Comparison of ENCODE assay signal across 28 cellular contexts in the genomic region with DNA sequence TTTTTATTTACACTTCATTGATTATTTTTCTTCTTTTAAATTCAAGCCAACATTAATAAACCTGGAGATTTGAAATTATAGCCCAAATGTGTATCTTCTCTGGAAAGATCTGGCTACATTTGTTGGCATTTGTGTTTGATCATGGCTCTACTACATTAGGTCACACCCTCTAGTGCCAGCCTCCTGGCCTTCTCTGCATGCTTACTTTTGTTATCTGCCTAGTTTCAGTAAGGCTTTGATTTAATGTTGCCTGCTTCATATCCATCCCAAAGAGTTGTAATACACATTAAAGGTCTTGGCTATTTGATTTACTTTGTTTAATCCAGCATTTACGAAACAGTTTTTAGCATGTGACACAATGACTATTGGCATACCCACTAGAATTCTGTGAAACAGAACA.
"Had no signal": no experiment of that assay in that cellular context is flagged by ENCODE, and none has a peak within 500 bp of the region (broad histone marks: within the 10 kb centered on the region; RNA-seq: fewer than 3 reads in every experiment).

No MANE protein-coding gene starts in this region.

- H3K27me3 Mint-ChIP-seq: stimulated activated memory B cell treated with anti-CD40 and anti-IgM and Interleukin-4, amounts not matched to agents 10 μg/mL and 1 μg/mL and 100 μg/mL, for 72 hours; stimulated activated naive B cell treated with anti-CD40 and anti-IgM and Interleukin-4, amounts not matched to agents 10 μg/mL and 1 μg/mL and 100 μg/mL, for 72 hours; stimulated activated naive CD8-positive, alpha-beta T cell treated with anti-CD3 and anti-CD28 coated beads, Interleukin-15, amount 100 ng/mL, for 72 hours; stimulated activated naive CD8-positive, alpha-beta T cell treated with anti-CD3 and anti-CD28 coated beads, Interleukin-15, Interleukin-2, amounts not matched to agents 100 ng/mL and 50 ng/mL, for 24 hours; type B pancreatic cell had no signal

- FAIRE-seq: urothelium cell line had no signal

- H3K4me1 ChIP-seq: stomach, suprapubic skin, testis, thyroid gland, tibial artery, tibial nerve, transverse colon, upper lobe of left lung, upper lobe of right lung, uterus had no signal

- H3K36me3 Mint-ChIP-seq: stimulated activated effector memory CD8-positive, alpha-beta T cell treated with anti-CD3 and anti-CD28 coated beads, Interleukin-12 subunit alpha, Interleukin-12 subunit beta, amount 100 ng/mL, for 72 hours; stimulated activated memory B cell treated with anti-CD40 and anti-IgM and Interleukin-4, amounts not matched to agents 10 μg/mL and 1 μg/mL and 100 μg/mL, for 72 hours; stimulated activated naive B cell treated with anti-CD40 and anti-IgM and Interleukin-4, amounts not matched to agents 10 μg/mL and 1 μg/mL and 100 μg/mL, for 72 hours; type B pancreatic cell had no signal

- H3K27ac ChIP-seq: stomach, suprapubic skin, testis, thoracic aorta, thyroid gland, tibial artery, tibial nerve, transverse colon, upper lobe of left lung, upper lobe of right lung, uterus had no signal

- DNase-seq: stimulated activated CD4-positive, alpha-beta T cell treated with anti-CD3 and anti-CD28 coated beads, Interleukin-2, amount 100 ng/mL, for 48 hours; stimulated activated CD4-positive, alpha-beta T cell treated with anti-CD3 and anti-CD28 coated beads, Interleukin-4, amount 100 ng/mL, for 1 hour; stimulated activated CD4-positive, alpha-beta T cell treated with anti-CD3 and anti-CD28 coated beads, Interleukin-4, amount 100 ng/mL, for 24 hours; stimulated activated CD4-positive, alpha-beta T cell treated with anti-CD3 and anti-CD28 coated beads, Interleukin-4, amount 100 ng/mL, for 4 hours; stimulated activated CD8-positive, alpha-beta memory T cell treated with anti-CD3 and anti-CD28 coated beads, Interleukin-4, amount 100 ng/mL, for 48 hours; stimulated activated naive B cell treated with anti-CD40 and anti-IgM and Interleukin-4, amounts not matched to agents 10 μg/mL and 1 μg/mL and 100 μg/mL, for 72 hours; stimulated activated naive CD4-positive, alpha-beta T cell; stimulated activated naive CD4-positive, alpha-beta T cell treated with Interleukin-2 at 50 U/mL for 16 hours; stimulated activated naive CD8-positive, alpha-beta T cell treated with anti-CD3 and anti-CD28 coated beads, Interleukin-15, amount 100 ng/mL, for 72 hours; stimulated activated naive CD8-positive, alpha-beta T cell treated with anti-CD3 and anti-CD28 coated beads, Interleukin-15, Interleukin-2, amounts not matched to agents 100 U/mL and 50 U/mL, for 24 hours; stomach; substantia nigra; testis; thyroid gland; tibial artery; transverse colon; trophoblast cell; upper lobe of left lung; upper lobe of right lung; uterus had no signal

- H3K9me3 ChIP-seq: stomach, suprapubic skin, testis, thoracic aorta, thyroid gland, tibial artery, tibial nerve, transverse colon, upper lobe of left lung, upper lobe of right lung, uterus had no signal

- H3K36me3 ChIP-seq: stomach, suprapubic skin, thoracic aorta, thyroid gland, tibial artery, tibial nerve, transverse colon, upper lobe of left lung, upper lobe of right lung, uterus had no signal

- H3K27ac Mint-ChIP-seq: stimulated activated effector memory CD8-positive, alpha-beta T cell treated with anti-CD3 and anti-CD28 coated beads, Interleukin-12 subunit alpha, Interleukin-12 subunit beta, amount 100 ng/mL, for 72 hours; stimulated activated memory B cell treated with anti-CD40 and anti-IgM and Interleukin-4, amounts not matched to agents 10 μg/mL and 1 μg/mL and 100 μg/mL, for 72 hours; stimulated activated naive B cell treated with anti-CD40 and anti-IgM and Interleukin-4, amounts not matched to agents 10 μg/mL and 1 μg/mL and 100 μg/mL, for 72 hours; stimulated activated naive CD8-positive, alpha-beta T cell treated with anti-CD3 and anti-CD28 coated beads, Interleukin-15, amount 100 ng/mL, for 72 hours; stimulated activated naive CD8-positive, alpha-beta T cell treated with anti-CD3 and anti-CD28 coated beads, Interleukin-15, Interleukin-2, amounts not matched to agents 100 ng/mL and 50 ng/mL, for 24 hours; type B pancreatic cell had no signal

- H3K4me3 ChIP-seq: stomach, suprapubic skin, testis, thoracic aorta, thyroid gland, tibial artery, tibial nerve, transverse colon, upper lobe of left lung, upper lobe of right lung, uterus had no signal

- H3K4me3 Mint-ChIP-seq: stimulated activated effector memory CD8-positive, alpha-beta T cell treated with anti-CD3 and anti-CD28 coated beads, Interleukin-12 subunit alpha, Interleukin-12 subunit beta, amount 100 ng/mL, for 72 hours; stimulated activated memory B cell treated with anti-CD40 and anti-IgM and Interleukin-4, amounts not matched to agents 10 μg/mL and 1 μg/mL and 100 μg/mL, for 72 hours; stimulated activated naive B cell treated with anti-CD40 and anti-IgM and Interleukin-4, amounts not matched to agents 10 μg/mL and 1 μg/mL and 100 μg/mL, for 72 hours; stimulated activated naive CD8-positive, alpha-beta T cell treated with anti-CD3 and anti-CD28 coated beads, Interleukin-15, amount 100 ng/mL, for 72 hours; stimulated activated naive CD8-positive, alpha-beta T cell treated with anti-CD3 and anti-CD28 coated beads, Interleukin-15, Interleukin-2, amounts not matched to agents 100 ng/mL and 50 ng/mL, for 24 hours; type B pancreatic cell had no signal

- H3K9me3 Mint-ChIP-seq: stimulated activated memory B cell treated with anti-CD40 and anti-IgM and Interleukin-4, amounts not matched to agents 10 μg/mL and 1 μg/mL and 100 μg/mL, for 72 hours; stimulated activated naive B cell treated with anti-CD40 and anti-IgM and Interleukin-4, amounts not matched to agents 10 μg/mL and 1 μg/mL and 100 μg/mL, for 72 hours; stimulated activated naive CD8-positive, alpha-beta T cell treated with anti-CD3 and anti-CD28 coated beads, Interleukin-15, amount 100 ng/mL, for 72 hours; type B pancreatic cell had no signal

- H3K27me3 ChIP-seq: stomach, suprapubic skin, testis, thyroid gland, tibial artery, tibial nerve, transverse colon, upper lobe of left lung, upper lobe of right lung, uterus had no signal

- H3K4me1 Mint-ChIP-seq: stimulated activated effector memory CD8-positive, alpha-beta T cell treated with anti-CD3 and anti-CD28 coated beads, Interleukin-12 subunit alpha, Interleukin-12 subunit beta, amount 100 ng/mL, for 72 hours; stimulated activated memory B cell treated with anti-CD40 and anti-IgM and Interleukin-4, amounts not matched to agents 10 μg/mL and 1 μg/mL and 100 μg/mL, for 72 hours; stimulated activated naive B cell treated with anti-CD40 and anti-IgM and Interleukin-4, amounts not matched to agents 10 μg/mL and 1 μg/mL and 100 μg/mL, for 72 hours; stimulated activated naive CD8-positive, alpha-beta T cell treated with anti-CD3 and anti-CD28 coated beads, Interleukin-15, amount 100 ng/mL, for 72 hours had no signal

- ATAC-seq: stimulated activated effector memory CD8-positive, alpha-beta T cell treated with anti-CD3 and anti-CD28 coated beads, Interleukin-12 subunit alpha, Interleukin-12 subunit beta, amount 100 ng/mL, for 72 hours; stimulated activated memory B cell treated with anti-CD40 and anti-IgM and Interleukin-4, amounts not matched to agents 10 μg/mL and 1 μg/mL and 100 μg/mL, for 72 hours; stimulated activated naive B cell treated with anti-CD40 and anti-IgM and Interleukin-4, amounts not matched to agents 10 μg/mL and 1 μg/mL and 100 μg/mL, for 72 hours; stimulated activated naive CD8-positive, alpha-beta T cell treated with anti-CD3 and anti-CD28 coated beads, Interleukin-15, amount 100 ng/mL, for 72 hours; stimulated activated naive CD8-positive, alpha-beta T cell treated with anti-CD3 and anti-CD28 coated beads, Interleukin-15, Interleukin-2, amounts not matched to agents 100 U/mL and 50 U/mL, for 24 hours; upper lobe of right lung had no signal
